Comparison of ENCODE assay signal across 8 cellular contexts in the genomic region with DNA sequence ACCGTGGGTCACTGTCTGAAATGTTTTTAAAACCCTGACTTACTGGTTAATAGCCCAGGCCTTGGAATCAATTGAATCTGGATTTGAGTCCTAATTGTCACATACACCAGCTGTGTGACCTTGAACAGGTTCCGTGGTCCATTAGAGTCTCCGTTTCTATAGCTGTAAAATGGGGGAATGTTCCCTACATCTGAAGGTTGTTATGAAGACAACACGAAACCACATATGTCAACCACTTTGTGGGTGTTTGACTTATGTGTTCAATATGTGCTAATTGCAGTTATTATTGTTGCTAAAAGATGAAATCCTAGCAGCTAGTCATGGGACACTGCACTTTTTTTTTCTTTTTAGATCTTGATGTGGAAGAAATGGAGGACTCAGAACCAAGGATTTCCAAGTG. TPM values are rescaled to one million over a fixed set of nuclear protein-coding genes. Genes with fewer than 3 reads are reported as not detected.
DNase-seq lines count a peak whose midpoint lies in the region; ATAC-seq, FAIRE-seq and TF ChIP-seq lines count a peak whose summit lies in the region.
"Had no signal": no experiment of that assay in that cellular context is flagged by ENCODE, and none has a peak within 500 bp of the region (broad histone marks: within the 10 kb centered on the region; RNA-seq: fewer than 3 reads in every experiment).

No MANE protein-coding gene starts in this region.

- no TSS peak for BruUV-seq in IMR-90 (replicated peaks; lab: Mats Ljungman, UMichigan)
- TSS peak; percentile 26 for BruUV-seq in HepG2 (replicated peaks; lab: Mats Ljungman, UMichigan)

- H3K79me1 ChIP-seq in IMR-90 (ENCODE audit: low read depth in 1 of 2, low read length in 2 of 2): peaks cover 41 to 62% of the 10 kb centered on the region in 2 experiments

- peak overlapping the region; percentile 99 for H2BK15ac ChIP-seq in IMR-90 (ENCODE audit: low read depth, low read length)

- peak overlapping the region; percentile 40; the same call in 1 of the 2 replicates for H3K4me2 ChIP-seq in IMR-90 (ENCODE audit: low read depth, low read length)
- H3K4me2 ChIP-seq in HepG2 (ENCODE audit: low read depth, low read length): peak overlapping the region; percentile 83

- H3K9ac ChIP-seq in IMR-90 (ENCODE audit: low read depth, low read length): peak overlapping the region; percentile 71; the same call in 1 of the 2 replicates
- H3K9ac ChIP-seq in HepG2 (ENCODE audit: insufficient read depth, low read depth, low read length): peak overlapping the region; percentile 93; the same call in 1 of the 2 replicates

- no peak for ATAC-seq in IMR-90 (ENCODE audit: low read depth)
- ATAC-seq in activated naive CD8-positive, alpha-beta T cell treated with anti-CD3 and anti-CD28 coated beads, Interleukin-2, amount 10 ng/mL, durations not matched to agents 7 days and 5 days (ENCODE audit: low read depth): no peak
- no peak for ATAC-seq in HepG2
- no peak for ATAC-seq in HG03378 (IDR thresholded peaks at IDR 0.05; ENCODE audit: unreplicated experiment)

- DNase-seq in IMR-90 (no peak), HepG2 (ENCODE audit: low spot score) (no peak), substantia nigra (lab: John Stamatoyannopoulos, UW) (no peak), LoVo (ENCODE audit: low spot score) (no peak), NCI-H1417 treated with DMSO at 0.1 percent for 48 hours (lab: John Stamatoyannopoulos, UW) (no peak)
- DNase-seq in activated naive CD8-positive, alpha-beta T cell treated with anti-CD3 and anti-CD28 coated beads, Interleukin-2, amount 10 ng/mL, durations not matched to agents 7 days and 5 days: no peak
- DNase-seq: foreskin melanocyte had no signal

- H3K4me3 ChIP-seq in IMR-90 (ENCODE audit: insufficient read depth, low read depth, low read length) (no peak overlapping the region), HepG2 (replicated peaks in 1 of 3; ENCODE audit: insufficient read depth in 1 of 3, low read depth in 2 of 3, low read length in 3 of 3) (peak overlapping the region in 1 of 3 experiments; percentile 77; a peak in 2 of 6 replicates)

- in situ Hi-C loops in IMR-90 (cut with MboI; ENCODE audit: low sequenced_read_pairs): no loop called here
- in situ Hi-C loops in HepG2 (cut with HindIII; ENCODE audit: extremely low pct_ligation_motif_present, low pct_unique_long_range_greater_than_20kb): loop anchor here (5.0 kb wide), 2 partner anchors 36 to 39 kb away; a partner anchor contains a TSS

- H3K4ac ChIP-seq in IMR-90 (ENCODE audit: low read depth, low read length): peak overlapping the region; percentile 98

- H3K27me3 Mint-ChIP-seq in activated naive CD8-positive, alpha-beta T cell treated with anti-CD3 and anti-CD28 coated beads, Interleukin-2, amount 10 ng/mL, durations not matched to agents 7 days and 5 days: no peaks in the 10 kb centered on the region

- H3K56ac ChIP-seq in IMR-90 (ENCODE audit: extremely low read depth, insufficient read depth, low read length): peak overlapping the region; percentile 92

- peak overlapping the region; percentile 91 for H4K5ac ChIP-seq in IMR-90 (ENCODE audit: low read depth, low read length)

- H3K27me3 ChIP-seq in IMR-90 (ENCODE audit: control insufficient read depth, insufficient read depth, low read length) (no peaks in the 10 kb centered on the region), HepG2 (ENCODE audit: control insufficient read depth in 1 of 2, insufficient read depth in 2 of 2, low read length in 2 of 2) (no peaks in the 10 kb centered on the region; a peak in 1 of 5 replicates)

- H4K8ac ChIP-seq in IMR-90 (ENCODE audit: low read depth in 2 of 2, low read length in 2 of 2): peak overlapping the region; percentile 91 to 98

- H3K9me1 ChIP-seq in IMR-90 (ENCODE audit: insufficient read depth, low read length): peaks cover 16% of the 10 kb centered on the region

- peak overlapping the region; percentile 14 for H3K4me3 Mint-ChIP-seq in activated naive CD8-positive, alpha-beta T cell treated with anti-CD3 and anti-CD28 coated beads, Interleukin-2, amount 10 ng/mL, durations not matched to agents 7 days and 5 days

- H2BK20ac ChIP-seq in IMR-90 (ENCODE audit: low read depth, low read length): peak overlapping the region; percentile 99

- TF ChIP-seq RAD21 in IMR-90 (IDR thresholded peaks at IDR 0.05; ENCODE audit: low read length): no peak
- TF ChIP-seq RAD21 in HepG2 (CRISPR knock-in tag; IDR thresholded peaks at IDR 0.05): no peak

- intact Hi-C loops in IMR-90 (cut with micrococcal nuclease) (loop anchor here (5.0 kb wide), 1 partner anchor 91 kb away; no protein-coding TSS in a partner anchor), HepG2 (cut with micrococcal nuclease; ENCODE audit: unreplicated experiment) (no loop called here)

- no peak overlapping the region for H3K27ac Mint-ChIP-seq in activated naive CD8-positive, alpha-beta T cell treated with anti-CD3 and anti-CD28 coated beads, Interleukin-2, amount 10 ng/mL, durations not matched to agents 7 days and 5 days

- H3K14ac ChIP-seq in IMR-90 (replicated peaks; ENCODE audit: low read depth, low read length): peak overlapping the region; percentile 99

- H4K20me1 ChIP-seq in IMR-90 (ENCODE audit: insufficient read depth, low read length) (no peaks in the 10 kb centered on the region), HepG2 (ENCODE audit: insufficient read depth, low read length) (no peaks in the 10 kb centered on the region)

- H2AFZ ChIP-seq in IMR-90 (replicated peaks; ENCODE audit: low read length, poor library complexity) (no peak overlapping the region), HepG2 (ENCODE audit: low read length) (no peak overlapping the region)

- H3K23ac ChIP-seq in IMR-90 (ENCODE audit: low read depth, low read length): peak overlapping the region; percentile 99

- 80% methylated on average over 1 of the region's 4 CpGs; no CpG with 5 or more reads in 1 of the 2 experiments for WGBS in IMR-90 (ENCODE audit: extremely low coverage in 2 of 2, insufficient read length in 1 of 2), 2 experiments
- WGBS in HepG2 (ENCODE audit: low lambda C conversion rate): 81% methylated on average over 4 of the region's 4 CpGs

- peaks cover 42% of the 10 kb centered on the region for H3K4me1 ChIP-seq in IMR-90 (ENCODE audit: control insufficient read depth, insufficient read depth, low read length)
- peaks cover 53% of the 10 kb centered on the region for H3K4me1 ChIP-seq in HepG2 (ENCODE audit: insufficient read depth, low read length)

- peak overlapping the region; percentile 100 for H3K27ac ChIP-seq in IMR-90 (ENCODE audit: insufficient read depth, low read length)
- H3K27ac ChIP-seq in HepG2 (ENCODE audit: extremely low read length, insufficient read depth, low read length): peak overlapping the region; percentile 1
- peak overlapping the region; percentile 36 for H3K27ac ChIP-seq in substantia nigra (ENCODE audit: low read depth, low read length, poor library complexity, severe bottlenecking)

- TF ChIP-seq POLR2A in IMR-90 (IDR thresholded peaks at IDR 0.05; ENCODE audit: low read depth, low read length) (no peak), HepG2 (IDR thresholded peaks at IDR 0.05; ENCODE audit: insufficient read depth in 1 of 2, low read depth in 2 of 2, low read length in 2 of 2) (no peak)

- dilution Hi-C loops in IMR-90 (cut with HindIII; ENCODE audit: low sequenced_read_pairs, unreplicated experiment): no loop called here

- POLR2A ChIA-PET in IMR-90 (lab: Charles Lee; ENCODE audit: unreplicated experiment): interaction anchor here (1.3 kb wide), 1 partner anchor 17 kb away, joined by 4 read pairs; no protein-coding TSS in a partner anchor
- POLR2A ChIA-PET in activated naive CD8-positive, alpha-beta T cell treated with anti-CD3 and anti-CD28 coated beads, Interleukin-2, amount 10 ng/mL, durations not matched to agents 7 days and 5 days (lab: Charles Lee): interaction anchor here (0.6 to 2.5 kb wide), 3 partner anchors 9 to 32 kb away, joined by 3 to 22 read pairs (median 4); no protein-coding TSS in a partner anchor
- POLR2A ChIA-PET in HepG2 (lab: Yijun Ruan, JAX): interaction anchor here (3.2 to 4.3 kb wide), 2 partner anchors 9 to 28 kb away, joined by 20 to 41 read pairs; no protein-coding TSS in a partner anchor

- TF ChIP-seq CTCF in IMR-90 (conservative IDR thresholded peaks at IDR 0.05; ENCODE audit: low read depth, low read length) (no peak), HepG2 (CRISPR knock-in tag; IDR thresholded peaks at IDR 0.05) (no peak)

- peaks cover 28% of the 10 kb centered on the region for H3K36me3 Mint-ChIP-seq in activated naive CD8-positive, alpha-beta T cell treated with anti-CD3 and anti-CD28 coated beads, Interleukin-2, amount 10 ng/mL, durations not matched to agents 7 days and 5 days

- no peak for TF ChIP-seq EP300 in HepG2 (IDR thresholded peaks at IDR 0.05; ENCODE audit: low read depth in 2 of 2, low read length in 2 of 2)
- TF ChIP-seq EP300 in HepG2 (CRISPR knock-in tag; IDR thresholded peaks at IDR 0.05; ENCODE audit: borderline replicate concordance): no peak

- peak overlapping the region; percentile 99 for H2BK5ac ChIP-seq in IMR-90 (ENCODE audit: low read depth, low read length, poor library complexity, severe bottlenecking)

- peaks cover 22% of the 10 kb centered on the region for H3K79me2 ChIP-seq in HepG2 (ENCODE audit: insufficient read depth, low read length)

- no peak overlapping the region for H2AK9ac ChIP-seq in IMR-90 (replicated peaks; ENCODE audit: low read depth, low read length, poor library complexity)

- peak overlapping the region; percentile 99 for H4K91ac ChIP-seq in IMR-90 (ENCODE audit: insufficient read depth, low read depth, low read length)

- no peaks in the 10 kb centered on the region for H3K9me3 ChIP-seq in IMR-90 (ENCODE audit: control insufficient read depth, insufficient read depth, low read length)
- H3K9me3 ChIP-seq in HepG2 (ENCODE audit: low read length): no peaks in the 10 kb centered on the region

- FAIRE-seq in HepG2 (lab: Jason Lieb, UNC): no peak

- CTCF ChIA-PET in IMR-90 (lab: Yijun Ruan, JAX): interaction anchor here (2.7 kb wide), 1 partner anchor 48 kb away, joined by 9 read pairs; no protein-coding TSS in a partner anchor
- CTCF ChIA-PET in HepG2 (lab: Yijun Ruan, JAX; ENCODE audit: low intra/inter-chr PET ratio, low total read pairs): interaction anchor here (1.3 kb wide), 1 partner anchor 43 kb away, joined by 3 read pairs; no protein-coding TSS in a partner anchor

- H2AK5ac ChIP-seq in IMR-90 (ENCODE audit: low read depth, low read length): peak overlapping the region; percentile 98

- H2BK120ac ChIP-seq in IMR-90 (ENCODE audit: low read depth, low read length): peak overlapping the region; percentile 98

- H3K36me3 ChIP-seq in IMR-90 (ENCODE audit: control insufficient read depth, insufficient read depth, low read length) (peaks cover 27% of the 10 kb centered on the region), HepG2 (replicated peaks in 1 of 2; ENCODE audit: control insufficient read depth in 1 of 2, insufficient read depth in 2 of 2, low read length in 2 of 2) (peaks cover 11 to 33% of the 10 kb centered on the region in 2 experiments)

- H3K18ac ChIP-seq in IMR-90 (ENCODE audit: low read depth, low read length): peak overlapping the region; percentile 91; the same call in 1 of the 2 replicates

- H3K9me3 Mint-ChIP-seq in activated naive CD8-positive, alpha-beta T cell treated with anti-CD3 and anti-CD28 coated beads, Interleukin-2, amount 10 ng/mL, durations not matched to agents 7 days and 5 days: no peaks in the 10 kb centered on the region

- peaks cover 14% of the 10 kb centered on the region for H3K4me1 Mint-ChIP-seq in activated naive CD8-positive, alpha-beta T cell treated with anti-CD3 and anti-CD28 coated beads, Interleukin-2, amount 10 ng/mL, durations not matched to agents 7 days and 5 days

RNA-seq across cellular contexts. Expression of a gene that starts 35.3 kb away (rescaled TPM):
- total RNA-seq in IMR-90 (2012; rRNA removed) (230 and 274 TPM in 2 replicates), HepG2 (2016; rRNA removed; fragmentation: Illumina TruSeq; extraction: Trizol) (51.7 and 77.9 TPM in 2 replicates)
- polyA plus RNA-seq in IMR-90 (2012; rRNA removed) (44.9 and 45.1 TPM in 2 replicates), HepG2 (2011; rRNA removed) (20.4 and 26.8 TPM in 2 replicates)
- polyA plus RNA-seq in IMR-90 (2012; cell fraction: cytosol; rRNA removed): 15.3 and 16.3 TPM in 2 replicates
- 12.9 and 53.4 TPM in 2 replicates for polyA plus RNA-seq in IMR-90 (2012; cell fraction: nucleus; rRNA removed; ENCODE audit: low replicate concordance)
- 10 to 100 TPM; 50.1 to 55.1 TPM for total RNA-seq in activated naive CD8-positive, alpha-beta T cell treated with anti-CD3 and anti-CD28 coated beads, Interleukin-2, amount 10 ng/mL, durations not matched to agents 7 days and 5 days
- 8.0 and 8.8 TPM in 2 replicates for total RNA-seq in HepG2 (2016; cell fraction: cytosol; rRNA removed; fragmentation: Illumina TruSeq; extraction: Trizol; ENCODE audit: low read depth)
- total RNA-seq in HepG2 (2016; cell fraction: insoluble cytoplasmic fraction; rRNA removed; fragmentation: Illumina TruSeq; extraction: Trizol): 47.2 and 73.5 TPM in 2 replicates
- 24.0 and 25.0 TPM in 2 replicates for total RNA-seq in HepG2 (2016; cell fraction: membrane; rRNA removed; fragmentation: Illumina TruSeq; extraction: Trizol)
- total RNA-seq in HepG2 (2016; cell fraction: nucleus; rRNA removed; fragmentation: Illumina TruSeq; extraction: Trizol): 50.9 and 56.2 TPM in 2 replicates
- polyA plus RNA-seq in HepG2 (2011; cell fraction: cytosol; rRNA removed): 14.8 and 18.8 TPM in 2 replicates
- polyA plus RNA-seq in HepG2 (2011; cell fraction: nucleus; rRNA removed): 26.0 and 30.5 TPM in 2 replicates
- 30.3 and 41.4 TPM in 2 replicates for polyA plus RNA-seq in HepG2 (2012)
- polyA plus RNA-seq in HepG2 (2016; cell fraction: cytosol; fragmentation: Illumina TruSeq; extraction: Trizol; ENCODE audit: low read depth): 0.80 and 1.00 TPM in 2 replicates
- 32.5 and 33.4 TPM in 2 replicates for polyA plus RNA-seq in HepG2 (2016; cell fraction: insoluble cytoplasmic fraction; fragmentation: Illumina TruSeq; extraction: Trizol; ENCODE audit: low read depth)
- polyA plus RNA-seq in HepG2 (2016; cell fraction: membrane; fragmentation: Illumina TruSeq; extraction: Trizol; ENCODE audit: low read depth): 2.7 and 3.4 TPM in 2 replicates
- 35.8 and 35.9 TPM in 2 replicates for polyA plus RNA-seq in HepG2 (2016; cell fraction: nucleus; fragmentation: Illumina TruSeq; extraction: Trizol; ENCODE audit: insufficient read depth, low read depth)
- polyA minus RNA-seq in HepG2 (2011; rRNA and poly(A)+ RNA removed; ENCODE audit: low replicate concordance): 48.8 and 66.3 TPM in 2 replicates
- polyA minus RNA-seq in HepG2 (2011; cell fraction: cytosol; rRNA and poly(A)+ RNA removed): 52.1 and 52.3 TPM in 2 replicates
- 130 and 149 TPM in 2 replicates for polyA minus RNA-seq in HepG2 (2011; cell fraction: nucleus; rRNA and poly(A)+ RNA removed)

Comparison
In these comparisons a context has a peak if more than half of its experiments do, and no peak if none do; other contexts are left out.
1. H3K27ac ChIP-seq: peak in every context shown above with its lines; median percentile 100 in IMR-90; 36 in substantia nigra; 1 in HepG2.